In the genomic region with DNA sequence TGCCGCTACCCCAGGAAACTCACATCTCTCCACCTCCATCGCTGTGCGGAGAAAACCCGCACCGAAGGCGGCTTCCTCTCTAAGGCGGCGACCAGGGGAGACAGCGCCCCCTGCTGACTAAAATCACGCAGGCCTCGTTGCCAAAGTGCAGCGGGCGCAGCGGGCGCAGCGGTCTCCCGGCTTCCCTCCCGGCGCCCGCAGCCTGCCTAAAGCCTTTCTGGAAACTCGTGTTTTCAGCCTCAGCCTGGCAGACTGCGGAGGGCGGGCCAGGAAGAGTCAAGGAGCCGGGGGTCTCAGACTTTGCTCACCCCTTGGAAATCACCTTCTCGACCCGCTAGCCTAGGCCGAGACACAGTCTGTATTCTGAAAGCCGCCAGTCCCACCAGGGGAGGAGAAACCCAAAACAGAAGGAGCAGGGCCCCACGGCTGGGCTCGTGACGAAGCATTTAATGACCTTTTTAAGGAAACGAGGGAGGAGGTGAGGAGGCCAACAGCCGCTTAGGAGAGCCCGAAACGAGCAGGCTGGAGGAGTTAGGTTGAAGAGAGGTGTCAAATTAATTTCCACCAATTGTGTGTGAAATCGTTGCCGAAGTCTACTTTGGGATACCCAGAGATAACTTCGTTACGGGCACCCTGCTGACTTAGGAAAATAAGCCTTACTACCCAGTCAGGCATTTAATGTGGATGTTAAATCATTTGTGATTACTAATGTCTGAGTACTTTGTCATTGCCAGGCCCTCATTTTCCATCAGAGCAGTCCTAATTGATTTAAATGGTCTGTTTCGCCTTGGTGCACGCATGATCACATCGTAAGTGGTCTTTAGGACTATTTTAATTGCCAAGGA, we compare ENCODE assay signal across 1 cellular context.
A peak's percentile ranks its signal among the peaks of the same experiment; 100 is the strongest.
TF ChIP-seq lines count a peak whose summit lies in the region.

No MANE protein-coding gene starts in this region.

TF ChIP-seq in WTC11, 78 proteins besides CTCF, POLR2A, EP300 and RAD21 (continued from another document):
- TF ChIP-seq, protein P1, sequence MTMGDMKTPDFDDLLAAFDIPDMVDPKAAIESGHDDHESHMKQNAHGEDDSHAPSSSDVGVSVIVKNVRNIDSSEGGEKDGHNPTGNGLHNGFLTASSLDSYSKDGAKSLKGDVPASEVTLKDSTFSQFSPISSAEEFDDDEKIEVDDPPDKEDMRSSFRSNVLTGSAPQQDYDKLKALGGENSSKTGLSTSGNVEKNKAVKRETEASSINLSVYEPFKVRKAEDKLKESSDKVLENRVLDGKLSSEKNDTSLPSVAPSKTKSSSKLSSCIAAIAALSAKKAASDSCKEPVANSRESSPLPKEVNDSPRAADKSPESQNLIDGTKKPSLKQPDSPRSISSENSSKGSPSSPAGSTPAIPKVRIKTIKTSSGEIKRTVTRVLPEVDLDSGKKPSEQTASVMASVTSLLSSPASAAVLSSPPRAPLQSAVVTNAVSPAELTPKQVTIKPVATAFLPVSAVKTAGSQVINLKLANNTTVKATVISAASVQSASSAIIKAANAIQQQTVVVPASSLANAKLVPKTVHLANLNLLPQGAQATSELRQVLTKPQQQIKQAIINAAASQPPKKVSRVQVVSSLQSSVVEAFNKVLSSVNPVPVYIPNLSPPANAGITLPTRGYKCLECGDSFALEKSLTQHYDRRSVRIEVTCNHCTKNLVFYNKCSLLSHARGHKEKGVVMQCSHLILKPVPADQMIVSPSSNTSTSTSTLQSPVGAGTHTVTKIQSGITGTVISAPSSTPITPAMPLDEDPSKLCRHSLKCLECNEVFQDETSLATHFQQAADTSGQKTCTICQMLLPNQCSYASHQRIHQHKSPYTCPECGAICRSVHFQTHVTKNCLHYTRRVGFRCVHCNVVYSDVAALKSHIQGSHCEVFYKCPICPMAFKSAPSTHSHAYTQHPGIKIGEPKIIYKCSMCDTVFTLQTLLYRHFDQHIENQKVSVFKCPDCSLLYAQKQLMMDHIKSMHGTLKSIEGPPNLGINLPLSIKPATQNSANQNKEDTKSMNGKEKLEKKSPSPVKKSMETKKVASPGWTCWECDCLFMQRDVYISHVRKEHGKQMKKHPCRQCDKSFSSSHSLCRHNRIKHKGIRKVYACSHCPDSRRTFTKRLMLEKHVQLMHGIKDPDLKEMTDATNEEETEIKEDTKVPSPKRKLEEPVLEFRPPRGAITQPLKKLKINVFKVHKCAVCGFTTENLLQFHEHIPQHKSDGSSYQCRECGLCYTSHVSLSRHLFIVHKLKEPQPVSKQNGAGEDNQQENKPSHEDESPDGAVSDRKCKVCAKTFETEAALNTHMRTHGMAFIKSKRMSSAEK (CRISPR knock-in tag; IDR thresholded peaks at IDR 0.05; ENCODE audit: borderline replicate concordance): no peak; the same call in 1 of the 2 replicates
- TF ChIP-seq, protein P2, sequence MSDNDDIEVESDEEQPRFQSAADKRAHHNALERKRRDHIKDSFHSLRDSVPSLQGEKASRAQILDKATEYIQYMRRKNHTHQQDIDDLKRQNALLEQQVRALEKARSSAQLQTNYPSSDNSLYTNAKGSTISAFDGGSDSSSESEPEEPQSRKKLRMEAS (CRISPR knock-in tag; IDR thresholded peaks at IDR 0.05): peak; percentile 69; the same call in 1 of the 2 replicates
- TF ChIP-seq FOXP1 (CRISPR knock-in tag; IDR thresholded peaks at IDR 0.05; ENCODE audit: borderline replicate concordance) (peak; percentile 44; the same call in 1 of the 2 replicates), NR2C2 (CRISPR knock-in tag; IDR thresholded peaks at IDR 0.05) (no peak), CREM (CRISPR knock-in tag; IDR thresholded peaks at IDR 0.05) (0 out of 2 replicates have a peak, but pooled peaks have one; percentile 29)
